8 cellular contexts compared by ENCODE assay signal in genomic region chr17:28372203-28372944, GRCh38. TPM values are rescaled to one million over a fixed set of nuclear protein-coding genes. Genes with fewer than 3 reads are reported as not detected.
A peak's percentile ranks its signal among the peaks of the same experiment; 100 is the strongest.
DNase-seq lines count a peak whose midpoint lies in the region; ATAC-seq and TF ChIP-seq lines count a peak whose summit lies in the region.

No MANE protein-coding gene starts in this region.

- peak overlapping the region in 6 of 9 donors; percentile 23 to 91 (median 54) for H3K27ac Mint-ChIP-seq in naive thymus-derived CD4-positive, alpha-beta T cell

- H3K4me1 Mint-ChIP-seq in naive thymus-derived CD4-positive, alpha-beta T cell = peaks cover 10 to 25% (median 18%) of the 10 kb centered on the region in 7 donors

- H3K9me3 Mint-ChIP-seq in naive thymus-derived CD4-positive, alpha-beta T cell = no peaks in the 10 kb centered on the region

- peaks cover 20% of the 10 kb centered on the region for H3K27me3 ChIP-seq in H7 (ENCODE audit: control insufficient read depth, insufficient read depth, low read length)
- no peaks in the 10 kb centered on the region for H3K27me3 ChIP-seq in RWPE2 (ENCODE audit: insufficient read depth, poor library complexity, severe bottlenecking)
- peaks cover 19 to 20% of the 10 kb centered on the region in 2 donors for H3K27me3 ChIP-seq in duodenal mucosa (ENCODE audit: control insufficient read depth in 1 of 2, insufficient read depth in 2 of 2, low read length in 2 of 2)
- H3K27me3 ChIP-seq in naive thymus-derived CD4-positive, alpha-beta T cell (ENCODE audit: control insufficient read depth in 2 of 2, insufficient read depth in 2 of 2, low read length in 2 of 2) = no peaks in the 10 kb centered on the region

- H3K4me1 ChIP-seq in RWPE2 (ENCODE audit: insufficient read depth, poor library complexity, severe bottlenecking) (peaks cover 6% of the 10 kb centered on the region), duodenal mucosa (ENCODE audit: control insufficient read depth in 1 of 2, insufficient read depth in 2 of 2, low read length in 2 of 2) (peaks cover 22 to 25% of the 10 kb centered on the region in 2 donors)
- peaks cover 9 to 11% of the 10 kb centered on the region in 2 donors for H3K4me1 ChIP-seq in naive thymus-derived CD4-positive, alpha-beta T cell (ENCODE audit: control insufficient read depth in 2 of 2, insufficient read depth in 2 of 2, low read length in 2 of 2)

- TF ChIP-seq CTCF in GM10248 (IDR thresholded peaks at IDR 0.05; ENCODE audit: control extremely low read depth, extremely low read depth, low read depth, missing control alignments) = no peak
- TF ChIP-seq CTCF in RWPE2 (IDR thresholded peaks at IDR 0.05; ENCODE audit: poor library complexity, severe bottlenecking) = no peak

- intact Hi-C loops in naive thymus-derived CD4-positive, alpha-beta T cell (cut with micrococcal nuclease) = loop anchor here (1.0 to 10.0 kb wide), 5 partner anchors 12 to 202 kb away; partner anchors contain the start of genes ALDOC (in 1 of the 2), PIGS (in 1 of the 2), SLC46A1 (in 1 of the 2) and TMEM97 (in 1 of the 2)

- POLR2A ChIA-PET in GM10248 (lab: Yijun Ruan, JAX) = no interaction called here
- POLR2A ChIA-PET in naive thymus-derived CD4-positive, alpha-beta T cell (lab: Charles Lee) = interaction anchor here (0.8 to 3.3 kb wide), 5 partner anchors 12 to 357 kb away, joined by 3 to 17 read pairs (median 3); partner anchors contain the start of genes POLDIP2 and TNFAIP1

- H3K4me3 Mint-ChIP-seq in naive thymus-derived CD4-positive, alpha-beta T cell = peak overlapping the region; percentile 70 to 95 (median 85)

- CTCF ChIA-PET in GM10248 (lab: Yijun Ruan, JAX) = interaction anchor here (1.4 kb wide), 3 partner anchors 11 to 17 kb away, joined by 3 to 4 read pairs (median 3); no protein-coding TSS in a partner anchor
- CTCF ChIA-PET in naive thymus-derived CD4-positive, alpha-beta T cell (lab: Charles Lee) = no interaction called here

- H3K36me3 Mint-ChIP-seq in naive thymus-derived CD4-positive, alpha-beta T cell = peaks cover 0 to 4% (median 0%) of the 10 kb centered on the region in 5 donors

- H3K36me3 ChIP-seq in H7 (replicated peaks; ENCODE audit: control insufficient read depth, insufficient read depth, low read length) = no peaks in the 10 kb centered on the region
- no peaks in the 10 kb centered on the region for H3K36me3 ChIP-seq in RWPE2 (ENCODE audit: low read depth)
- H3K36me3 ChIP-seq in duodenal mucosa (ENCODE audit: control insufficient read depth in 1 of 2, insufficient read depth in 2 of 2, low read length in 2 of 2) = no peaks in the 10 kb centered on the region
- H3K36me3 ChIP-seq in naive thymus-derived CD4-positive, alpha-beta T cell (ENCODE audit: control insufficient read depth in 2 of 3, insufficient read depth in 3 of 3, low read length in 3 of 3) = no peaks in the 10 kb centered on the region

- H3K9ac ChIP-seq in duodenal mucosa (ENCODE audit: low read depth in 1 of 2, low read length in 2 of 2) = peak overlapping the region in 1 of 2 donors; percentile 25

- peak overlapping the region; percentile 60 for H3K4me3 ChIP-seq in H7 (ENCODE audit: insufficient read depth, low read depth, low read length)
- H3K4me3 ChIP-seq in RWPE2 (ENCODE audit: severe bottlenecking) = peak overlapping the region; percentile 31
- H3K4me3 ChIP-seq in duodenal mucosa (ENCODE audit: low read depth in 1 of 2, low read length in 2 of 2) = peak overlapping the region; percentile 61 to 71
- peak overlapping the region; percentile 78 for H3K4me3 ChIP-seq in naive thymus-derived CD4-positive, alpha-beta T cell (ENCODE audit: low read length)

- peak overlapping the region; percentile 28 for H3K27ac ChIP-seq in RWPE2 (ENCODE audit: poor library complexity, severe bottlenecking)
- H3K27ac ChIP-seq in duodenal mucosa (ENCODE audit: low read depth, low read length) = no peak overlapping the region
- peak overlapping the region; percentile 88 for H3K27ac ChIP-seq in naive thymus-derived CD4-positive, alpha-beta T cell (ENCODE audit: low read depth, low read length)

- peak; percentile 11; the same call in 1 of the 3 replicates for ATAC-seq in RWPE2 (ENCODE audit: low read depth)
- ATAC-seq in naive thymus-derived CD4-positive, alpha-beta T cell = no peak

- H3K9me3 ChIP-seq in RWPE2 (ENCODE audit: severe bottlenecking) = no peaks in the 10 kb centered on the region
- no peaks in the 10 kb centered on the region for H3K9me3 ChIP-seq in duodenal mucosa (ENCODE audit: control insufficient read depth in 1 of 2, low read length in 2 of 2)
- H3K9me3 ChIP-seq in naive thymus-derived CD4-positive, alpha-beta T cell (ENCODE audit: control insufficient read depth in 2 of 3, low read length in 3 of 3) = no peaks in the 10 kb centered on the region

- peak; percentile 45 for DNase-seq in GM10248 (ENCODE audit: extremely low spot score)
- DNase-seq in H7 = peak; percentile 79
- no peak for DNase-seq in RWPE2 (ENCODE audit: low spot score)
- DNase-seq in naive thymus-derived CD4-positive, alpha-beta T cell = peak in 2 of 9 donors; percentile 15 to 16
- no peak for DNase-seq in NCI-H187 treated with DMSO at 0.1 percent for 48 hours (lab: John Stamatoyannopoulos, UW)
- DNase-seq in NCI-H187 (lab: John Stamatoyannopoulos, UW) = no peak
- DNase-seq in COLO829 (ENCODE audit: low spot score) = no peak

- H3K27me3 Mint-ChIP-seq in naive thymus-derived CD4-positive, alpha-beta T cell = no peaks in the 10 kb centered on the region

RNA-seq across cellular contexts. Expression of gene SARM1, which starts 0.9 kb away (rescaled TPM):
- 0.62 and 1.7 TPM in 2 replicates for total RNA-seq in H7 (2014; rRNA removed; shearing (Covaris generic))
- total RNA-seq in naive thymus-derived CD4-positive, alpha-beta T cell = 10 to 100 TPM; 21.8 to 34.1 (median 27.2) TPM
- polyA plus RNA-seq in naive thymus-derived CD4-positive, alpha-beta T cell = 1 to 10 TPM; 5.2 to 8.4 TPM

RNA-seq across cellular contexts. Expression of gene VTN, which starts 2.3 kb away (rescaled TPM):
- 0.04 and 0.14 TPM in 2 replicates for total RNA-seq in H7 (2014; rRNA removed; shearing (Covaris generic))
- under 1 TPM in 2 of 5 experiments, not detected in 3; 0.19 to 0.65 TPM for total RNA-seq in naive thymus-derived CD4-positive, alpha-beta T cell
- polyA plus RNA-seq in naive thymus-derived CD4-positive, alpha-beta T cell = under 1 TPM in 1 of 2 donors, not detected in 1; 0.08 TPM

RNA-seq across cellular contexts. Expression of gene SEBOX, which starts 7.4 kb away (rescaled TPM):
- total RNA-seq in H7 (2014; rRNA removed; shearing (Covaris generic)) = not detected in 2 replicates
- not detected for total RNA-seq in naive thymus-derived CD4-positive, alpha-beta T cell
- not detected for polyA plus RNA-seq in naive thymus-derived CD4-positive, alpha-beta T cell

RNA-seq across cellular contexts. Expression of gene POLDIP2, which starts 15.0 kb away (rescaled TPM):
- 115 and 130 TPM in 2 replicates for total RNA-seq in H7 (2014; rRNA removed; shearing (Covaris generic))
- total RNA-seq in naive thymus-derived CD4-positive, alpha-beta T cell = 10 to 100 TPM; 27.9 to 64.9 (median 29.8) TPM
- 10 to 100 TPM; 85.0 to 89.3 TPM for polyA plus RNA-seq in naive thymus-derived CD4-positive, alpha-beta T cell

RNA-seq across cellular contexts. Expression of gene SLC46A1, which starts 33.6 kb away (rescaled TPM):
- 5.7 and 6.7 TPM in 2 replicates for total RNA-seq in H7 (2014; rRNA removed; shearing (Covaris generic))
- 1 to 10 TPM; 1.9 to 5.1 (median 3.6) TPM for total RNA-seq in naive thymus-derived CD4-positive, alpha-beta T cell
- 1 to 10 TPM; 1.8 to 3.3 TPM for polyA plus RNA-seq in naive thymus-derived CD4-positive, alpha-beta T cell

Comparison
In these comparisons a context has a peak if more than half of its experiments do, and no peak if none do; other contexts are left out.
1. DNase-seq: peak in GM10248 (single experiment) and H7 (single experiment); none in RWPE2 (single experiment), NCI-H187 treated with DMSO at 0.1 percent for 48 hours (single experiment), NCI-H187 (0 of 2) and COLO829 (single experiment).
2. Peak in every context shown above with its lines, with median percentiles within 50 percentile points of each other: H3K4me3 ChIP-seq.